In the genomic region with DNA sequence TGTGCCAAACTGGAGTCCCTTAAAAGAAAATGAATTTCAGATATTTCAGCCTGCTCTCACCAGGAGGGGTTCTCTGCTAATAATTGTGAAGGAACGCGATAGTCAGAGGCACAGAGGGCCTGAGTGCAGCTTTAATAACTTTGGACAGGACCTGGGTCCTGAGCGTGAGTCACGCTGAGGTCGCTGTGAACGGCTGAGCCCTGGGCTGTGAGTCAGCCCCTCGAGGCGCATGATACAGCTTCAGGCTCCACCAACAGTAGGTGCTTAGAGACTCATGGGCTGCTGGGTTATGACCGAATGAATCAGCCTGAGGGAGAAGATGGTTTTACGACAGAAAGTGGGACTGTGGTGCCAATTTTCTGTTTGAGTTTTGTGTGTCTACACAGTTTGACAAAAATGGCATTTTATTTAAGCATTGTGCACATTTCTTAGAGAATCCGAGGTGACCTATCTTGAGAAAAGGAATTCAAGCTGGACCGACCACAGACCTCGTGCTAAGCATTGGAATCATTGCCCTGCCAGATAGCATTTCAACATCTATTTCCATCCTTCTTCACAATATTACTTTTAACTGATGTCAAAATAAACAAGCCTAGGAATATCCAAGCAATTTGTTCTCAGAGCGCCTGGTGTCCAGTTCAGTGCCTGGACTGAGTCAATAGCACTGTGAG, we compare ENCODE assay signal across 9 cellular contexts.
DNase-seq lines count a peak whose midpoint lies in the region; ATAC-seq and TF ChIP-seq lines count a peak whose summit lies in the region.
"Had no signal": no experiment of that assay in that cellular context is flagged by ENCODE, and none has a peak within 500 bp of the region (broad histone marks: within the 10 kb centered on the region; RNA-seq: fewer than 3 reads in every experiment).

No MANE protein-coding gene starts in this region.

- H2BK15ac ChIP-seq in IMR-90 (ENCODE audit: low read depth, low read length) = peak overlapping the region; percentile 53; the same call in 2 of the 3 replicates

- H3K27me3 Mint-ChIP-seq in activated CD8-positive, alpha-beta T cell treated with anti-CD3 and anti-CD28 coated beads for 36 hours = no peaks in the 10 kb centered on the region

- no peaks in the 10 kb centered on the region for H3K36me3 ChIP-seq in IMR-90 (ENCODE audit: control insufficient read depth, insufficient read depth, low read length)
- no peaks in the 10 kb centered on the region for H3K36me3 ChIP-seq in mammary epithelial cell (ENCODE audit: insufficient read depth, low read length)
- H3K36me3 ChIP-seq in left lung = no peaks in the 10 kb centered on the region

- peaks cover 9% of the 10 kb centered on the region for H3K9me1 ChIP-seq in IMR-90 (ENCODE audit: insufficient read depth, low read length)

- no peaks in the 10 kb centered on the region for H3K9me3 Mint-ChIP-seq in activated CD8-positive, alpha-beta T cell treated with anti-CD3 and anti-CD28 coated beads for 36 hours

- H3K27ac ChIP-seq in IMR-90 (ENCODE audit: insufficient read depth, low read length) (peak overlapping the region; percentile 84; the same call in 1 of the 2 replicates), mammary epithelial cell (ENCODE audit: insufficient read depth, low read depth, low read length) (peak overlapping the region; percentile 30), left lung (peak overlapping the region in 1 of 2 donors; percentile 67)

- intact Hi-C loops in IMR-90 (cut with micrococcal nuclease) (loop anchor here (1.0 to 10.0 kb wide), 4 partner anchors 98 to 454 kb away; no protein-coding TSS in a partner anchor), mammary epithelial cell (cut with micrococcal nuclease) (no loop called here), left lung (cut with DNase I) (no loop called here)
- intact Hi-C loops in activated CD8-positive, alpha-beta T cell treated with anti-CD3 and anti-CD28 coated beads for 36 hours (cut with micrococcal nuclease) = no loop called here

- CTCF ChIA-PET in IMR-90 (lab: Yijun Ruan, JAX) (interaction anchor here (1.1 to 1.2 kb wide), 2 partner anchors 256 to 272 kb away, joined by 3 read pairs; no protein-coding TSS in a partner anchor), mammary epithelial cell (lab: Charles Lee; ENCODE audit: low non-redundant PET) (no interaction called here)
- CTCF ChIA-PET in activated CD8-positive, alpha-beta T cell treated with anti-CD3 and anti-CD28 coated beads for 36 hours (lab: Charles Lee) = no interaction called here

- H3K27me3 ChIP-seq in IMR-90 (ENCODE audit: control insufficient read depth, insufficient read depth, low read length) (no peaks in the 10 kb centered on the region), mammary epithelial cell (ENCODE audit: insufficient read depth, low read length) (no peaks in the 10 kb centered on the region), left lung (no peaks in the 10 kb centered on the region)

- H2BK20ac ChIP-seq in IMR-90 (ENCODE audit: low read depth, low read length) = peak overlapping the region; percentile 96; the same call in 1 of the 2 replicates

- dilution Hi-C loops in IMR-90 (cut with HindIII; ENCODE audit: low sequenced_read_pairs, unreplicated experiment) = no loop called here
- dilution Hi-C loops in mammary epithelial cell (cut with HindIII; ENCODE audit: low sequenced_read_pairs) = no loop called here

- H2AK5ac ChIP-seq in IMR-90 (ENCODE audit: low read depth, low read length) = no peak overlapping the region

- H3K4me2 ChIP-seq in IMR-90 (ENCODE audit: low read depth, low read length) (peak overlapping the region; percentile 21), mammary epithelial cell (ENCODE audit: insufficient read depth, low read depth, low read length) (peak overlapping the region; percentile 38)

- peak overlapping the region; percentile 47; the same call in 1 of the 2 replicates for H3K56ac ChIP-seq in IMR-90 (ENCODE audit: extremely low read depth, insufficient read depth, low read length)

- H3K79me1 ChIP-seq in IMR-90 (ENCODE audit: low read depth in 1 of 2, low read length in 2 of 2) = no peaks in the 10 kb centered on the region

- peak; percentile 100 for DNase-seq in IMR-90
- DNase-seq in mammary epithelial cell = peak; percentile 98
- peak in 1 of 2 donors; percentile 80 for DNase-seq in left lung
- peak; percentile 72 for DNase-seq in ureter (ENCODE audit: low spot score)
- no peak for DNase-seq in globus pallidus (ENCODE audit: low spot score)
- DNase-seq in NCI-H1417 (lab: John Stamatoyannopoulos, UW) = no peak
- no peak for DNase-seq in activated CD8-positive, alpha-beta T cell treated with anti-CD3 and anti-CD28 coated beads for 36 hours
- DNase-seq: NCI-H1436 treated with DMSO at 0.1 percent for 48 hours had no signal

- no peak overlapping the region for H2AFZ ChIP-seq in IMR-90 (replicated peaks; ENCODE audit: low read length, poor library complexity)
- H2AFZ ChIP-seq in mammary epithelial cell (ENCODE audit: low read depth, low read length) = no peak overlapping the region

- in situ Hi-C loops in IMR-90 (cut with MboI; ENCODE audit: low sequenced_read_pairs) = no loop called here
- in situ Hi-C loops in mammary epithelial cell (cut with MboI; ENCODE audit: low sequenced_read_pairs in 2 of 2) = no loop called here

- 0 out of 2 replicates have a peak overlapping the region, but pooled peaks have one; percentile 92 for H4K5ac ChIP-seq in IMR-90 (ENCODE audit: low read depth, low read length)

- WGBS in IMR-90 (ENCODE audit: extremely low coverage in 2 of 2, insufficient read length in 1 of 2), 2 experiments = 6% methylated on average over 6 of the region's 14 CpGs; no CpG with 5 or more reads in 1 of the 2 experiments
- 40% methylated on average over 13 of the region's 14 CpGs for WGBS in mammary epithelial cell (ENCODE audit: low coverage, missing lambda C conversion rate)

- H3K23ac ChIP-seq in IMR-90 (ENCODE audit: low read depth, low read length) = no peak overlapping the region

- POLR2A ChIA-PET in IMR-90 (lab: Charles Lee; ENCODE audit: unreplicated experiment) = interaction anchor here (0.5 kb wide), 1 partner anchor 153 kb away, joined by 3 read pairs; no protein-coding TSS in a partner anchor
- POLR2A ChIA-PET in activated CD8-positive, alpha-beta T cell treated with anti-CD3 and anti-CD28 coated beads for 36 hours (lab: Charles Lee) = no interaction called here

- peak; percentile 32 for TF ChIP-seq CTCF in IMR-90 (conservative IDR thresholded peaks at IDR 0.05; ENCODE audit: low read depth, low read length)
- peak in 1 of 2 donors; percentile 8 for TF ChIP-seq CTCF in mammary epithelial cell (conservative IDR thresholded peaks at IDR 0.05 in 1 of 2, IDR thresholded peaks at IDR 0.05 in 1 of 2; ENCODE audit: extremely low read depth in 1 of 2, insufficient read depth in 1 of 2, low read depth in 1 of 2, low read length in 2 of 2)
- no peak for TF ChIP-seq CTCF in left lung (IDR thresholded peaks at IDR 0.05)
- no peak for TF ChIP-seq CTCF in activated CD8-positive, alpha-beta T cell treated with anti-CD3 and anti-CD28 coated beads for 36 hours (IDR thresholded peaks at IDR 0.05)

- peak overlapping the region; percentile 97 for H3K4ac ChIP-seq in IMR-90 (ENCODE audit: low read depth, low read length)

- H3K4me1 ChIP-seq in IMR-90 (ENCODE audit: control insufficient read depth, insufficient read depth, low read length) = peaks cover 27% of the 10 kb centered on the region
- peaks cover 19% of the 10 kb centered on the region for H3K4me1 ChIP-seq in mammary epithelial cell (ENCODE audit: insufficient read depth, low read length)
- no peaks in the 10 kb centered on the region for H3K4me1 ChIP-seq in left lung

- BruUV-seq in IMR-90 (replicated peaks; lab: Mats Ljungman, UMichigan) (no TSS peak), mammary epithelial cell (replicated peaks; lab: Mats Ljungman, UMichigan) (no TSS peak)

- no peaks in the 10 kb centered on the region for H4K20me1 ChIP-seq in IMR-90 (ENCODE audit: insufficient read depth, low read length)
- no peaks in the 10 kb centered on the region for H4K20me1 ChIP-seq in mammary epithelial cell (ENCODE audit: insufficient read depth, low read length)

- H2BK120ac ChIP-seq in IMR-90 (ENCODE audit: low read depth, low read length) = peak overlapping the region; percentile 99

- H3K4me3 Mint-ChIP-seq in activated CD8-positive, alpha-beta T cell treated with anti-CD3 and anti-CD28 coated beads for 36 hours = no peak overlapping the region

- peak overlapping the region; percentile 88; the same call in 1 of the 2 replicates for H3K14ac ChIP-seq in IMR-90 (replicated peaks; ENCODE audit: low read depth, low read length)

- H4K91ac ChIP-seq in IMR-90 (ENCODE audit: insufficient read depth, low read depth, low read length) = peak overlapping the region; percentile 94

- no peaks in the 10 kb centered on the region for H3K4me1 Mint-ChIP-seq in activated CD8-positive, alpha-beta T cell treated with anti-CD3 and anti-CD28 coated beads for 36 hours (ENCODE audit: low read depth)

- TF ChIP-seq POLR2A in IMR-90 (IDR thresholded peaks at IDR 0.05; ENCODE audit: low read depth, low read length) = no peak

- peak overlapping the region; percentile 23 to 84; a peak in 3 of 4 replicates for H4K8ac ChIP-seq in IMR-90 (ENCODE audit: low read depth in 2 of 2, low read length in 2 of 2)

- H3K9ac ChIP-seq in IMR-90 (ENCODE audit: low read depth, low read length) = peak overlapping the region; percentile 51; the same call in 1 of the 2 replicates
- no peak overlapping the region for H3K9ac ChIP-seq in mammary epithelial cell (ENCODE audit: insufficient read depth, low read length)

- H3K36me3 Mint-ChIP-seq in activated CD8-positive, alpha-beta T cell treated with anti-CD3 and anti-CD28 coated beads for 36 hours (ENCODE audit: low read depth) = no peaks in the 10 kb centered on the region

- no peaks in the 10 kb centered on the region for H3K9me3 ChIP-seq in IMR-90 (ENCODE audit: control insufficient read depth, insufficient read depth, low read length)
- H3K9me3 ChIP-seq in mammary epithelial cell (replicated peaks; ENCODE audit: insufficient read depth, low read length) = no peaks in the 10 kb centered on the region
- no peaks in the 10 kb centered on the region for H3K9me3 ChIP-seq in left lung

- peak overlapping the region; percentile 97 for H3K18ac ChIP-seq in IMR-90 (ENCODE audit: low read depth, low read length)

- peak; percentile 92 for ATAC-seq in IMR-90 (ENCODE audit: low read depth)
- ATAC-seq in left lung = peak; percentile 90
- no peak for ATAC-seq in HG02610 (IDR thresholded peaks at IDR 0.05; ENCODE audit: unreplicated experiment)
- ATAC-seq in activated CD8-positive, alpha-beta T cell treated with anti-CD3 and anti-CD28 coated beads for 36 hours = no peak

- peak overlapping the region; percentile 98 for H2BK5ac ChIP-seq in IMR-90 (ENCODE audit: low read depth, low read length, poor library complexity, severe bottlenecking)

- no peak overlapping the region for H3K27ac Mint-ChIP-seq in activated CD8-positive, alpha-beta T cell treated with anti-CD3 and anti-CD28 coated beads for 36 hours

- H3K4me3 ChIP-seq in IMR-90 (ENCODE audit: insufficient read depth, low read depth, low read length) = no peak overlapping the region
- no peak overlapping the region for H3K4me3 ChIP-seq in mammary epithelial cell (replicated peaks in 1 of 3; ENCODE audit: insufficient read depth in 1 of 3, low read depth in 2 of 3, low read length in 3 of 3)
- no peak overlapping the region for H3K4me3 ChIP-seq in left lung

- TF ChIP-seq RAD21 in IMR-90 (IDR thresholded peaks at IDR 0.05; ENCODE audit: low read length) = peak; percentile 52

- no peaks in the 10 kb centered on the region for H3K79me2 ChIP-seq in mammary epithelial cell (ENCODE audit: insufficient read depth, low read length)

- H2AK9ac ChIP-seq in IMR-90 (replicated peaks; ENCODE audit: low read depth, low read length, poor library complexity) = no peak overlapping the region

Comparison
In these comparisons a context has a peak if more than half of its experiments do, and no peak if none do; other contexts are left out.
1. ATAC-seq: peak in IMR-90 (single experiment) and left lung (single experiment); none in HG02610 (single experiment) and activated CD8-positive, alpha-beta T cell treated with anti-CD3 and anti-CD28 coated beads for 36 hours (single experiment).
2. DNase-seq: peak in IMR-90 (single experiment), mammary epithelial cell (single experiment) and ureter (single experiment); none in globus pallidus (single experiment), NCI-H1417 (0 of 3) and activated CD8-positive, alpha-beta T cell treated with anti-CD3 and anti-CD28 coated beads for 36 hours (single experiment).